Comparison of ENCODE assay signal across 1 cellular context in genomic region chr2:144446136-144446535, GRCh38.
TF ChIP-seq lines count a peak whose summit lies in the region.

No MANE protein-coding gene starts in this region.

TF ChIP-seq in K562, 482 proteins besides CTCF, POLR2A, EP300 and RAD21 (continued from another document and continues in another):
- no peak for TF ChIP-seq FOS (IDR thresholded peaks at IDR 0.05; ENCODE audit: extremely low read depth, insufficient read length)
- TF ChIP-seq GMEB1 (CRISPR knock-in tag; IDR thresholded peaks at IDR 0.05): no peak
- no peak for TF ChIP-seq FOXK1 (CRISPR knock-in tag; IDR thresholded peaks at IDR 0.05; ENCODE audit: borderline replicate concordance)
- TF ChIP-seq USF2 (CRISPR knock-in tag; IDR thresholded peaks at IDR 0.05): no peak
- no peak for TF ChIP-seq ZBTB17 (CRISPR knock-in tag; IDR thresholded peaks at IDR 0.05)
- TF ChIP-seq MECOM (CRISPR knock-in tag; IDR thresholded peaks at IDR 0.05): no peak
- TF ChIP-seq ARID1B (IDR thresholded peaks at IDR 0.05): no peak
- no peak for TF ChIP-seq RBM14 (IDR thresholded peaks at IDR 0.05; ENCODE audit: borderline replicate concordance, insufficient read depth, low read depth, low read length)
- no peak for TF ChIP-seq ELF2 (CRISPR knock-in tag; IDR thresholded peaks at IDR 0.05)
- no peak for TF ChIP-seq TCF7 (IDR thresholded peaks at IDR 0.05; ENCODE audit: borderline replicate concordance)
- TF ChIP-seq CBX1 (IDR thresholded peaks at IDR 0.05; ENCODE audit: low read depth): no peak
- no peak for TF ChIP-seq ZNF282 (CRISPR knock-in tag; IDR thresholded peaks at IDR 0.05)
- no peak for TF ChIP-seq MBD2 (IDR thresholded peaks at IDR 0.05; ENCODE audit: borderline replicate concordance, low read depth)
- TF ChIP-seq ZNF79 (CRISPR knock-in tag; IDR thresholded peaks at IDR 0.05; ENCODE audit: low read depth): no peak
- TF ChIP-seq AFF1 (IDR thresholded peaks at IDR 0.05; ENCODE audit: low read depth in 1 of 2, partially characterized antibody in 2 of 2): no peak
- TF ChIP-seq BRCA1 (IDR thresholded peaks at IDR 0.05): no peak
- TF ChIP-seq BRCA1 (CRISPR knock-in tag; IDR thresholded peaks at IDR 0.05): no peak
- no peak for TF ChIP-seq ZBTB43 (CRISPR knock-in tag; IDR thresholded peaks at IDR 0.05)
- no peak for TF ChIP-seq HIVEP1 (CRISPR knock-in tag; IDR thresholded peaks at IDR 0.05)
- TF ChIP-seq ZNF280B (CRISPR knock-in tag; IDR thresholded peaks at IDR 0.05): no peak
- no peak for TF ChIP-seq SIRT6 (IDR thresholded peaks at IDR 0.05; ENCODE audit: low read depth, low read length)
- TF ChIP-seq ZNF239 (CRISPR knock-in tag; IDR thresholded peaks at IDR 0.05): no peak
- no peak for TF ChIP-seq MAX (CRISPR knock-in tag; IDR thresholded peaks at IDR 0.05)
- 0 out of 2 replicates have a peak, but pooled peaks have one; percentile 32 for TF ChIP-seq HLTF (IDR thresholded peaks at IDR 0.05)
- TF ChIP-seq BRD4 (IDR thresholded peaks at IDR 0.05): no peak
- TF ChIP-seq SPI1 (IDR thresholded peaks at IDR 0.05; ENCODE audit: borderline replicate concordance, low read depth, low read length): no peak
- TF ChIP-seq ZMIZ1 (IDR thresholded peaks at IDR 0.05; ENCODE audit: low read depth in 2 of 2, low read length in 2 of 2): no peak
- TF ChIP-seq SP1 (CRISPR knock-in tag; IDR thresholded peaks at IDR 0.05): no peak
- no peak for TF ChIP-seq MCM7 (IDR thresholded peaks at IDR 0.05)
- TF ChIP-seq ARID3B (CRISPR knock-in tag; IDR thresholded peaks at IDR 0.05; ENCODE audit: borderline replicate concordance): no peak
- TF ChIP-seq HDAC8 (tag; IDR thresholded peaks at IDR 0.05): no peak
- TF ChIP-seq RFX7 (CRISPR knock-in tag; IDR thresholded peaks at IDR 0.05): no peak
- TF ChIP-seq ZNF518B (CRISPR knock-in tag; IDR thresholded peaks at IDR 0.05): no peak
- no peak for TF ChIP-seq PHTF2 (CRISPR knock-in tag; IDR thresholded peaks at IDR 0.05)
- no peak for TF ChIP-seq HMBOX1 (IDR thresholded peaks at IDR 0.05)
- TF ChIP-seq ARHGAP35 (IDR thresholded peaks at IDR 0.05; ENCODE audit: partially characterized antibody): no peak
- TF ChIP-seq ZNF146 (CRISPR knock-in tag; IDR thresholded peaks at IDR 0.05; ENCODE audit: unreplicated experiment): no peak
